31 cellular contexts compared by ENCODE assay signal in genomic region chr7:123782071-123782798, GRCh38. TPM values are rescaled to one million over a fixed set of nuclear protein-coding genes. Genes with fewer than 3 reads are reported as not detected.
A peak's percentile ranks its signal among the peaks of the same experiment; 100 is the strongest.
DNase-seq lines count a peak whose midpoint lies in the region; ATAC-seq and TF ChIP-seq lines count a peak whose summit lies in the region.
"Had no signal": no experiment of that assay in that cellular context is flagged by ENCODE, and none has a peak within 500 bp of the region (broad histone marks: within the 10 kb centered on the region; RNA-seq: fewer than 3 reads in every experiment).

No MANE protein-coding gene starts in this region.

- in situ Hi-C loops in transverse colon (cut with MboI; ENCODE audit: low pct_ligation_motif_present in 1 of 4, low pct_unique_long_range_greater_than_20kb in 1 of 4, low sequenced_read_pairs in 3 of 4) = loop anchor here in 1 of 4 donors (25.0 kb wide), 1 partner anchor 95 kb away; no protein-coding TSS in a partner anchor

- no peaks in the 10 kb centered on the region for H3K9me3 Mint-ChIP-seq in natural killer cell
- no peaks in the 10 kb centered on the region for H3K9me3 Mint-ChIP-seq in activated CD8-positive, alpha-beta memory T cell treated with anti-CD3 and anti-CD28 coated beads, Interleukin-2, amount 10 ng/mL, durations not matched to agents 7 days and 5 days (ENCODE audit: low read depth)
- H3K9me3 Mint-ChIP-seq: activated naive CD4-positive, alpha-beta T cell treated with anti-CD3 and anti-CD28 coated beads, Interleukin-2, amount 10 ng/mL, durations not matched to agents 7 days and 5 days; CD14-positive monocyte; endodermal cell; HFFc6; stimulated activated naive CD8-positive, alpha-beta T cell treated with anti-CD3 and anti-CD28 coated beads, Interleukin-15, amount 100 ng/mL, for 72 hours had no signal

- no peak overlapping the region for H3K4me3 ChIP-seq in right lobe of liver
- H3K4me3 ChIP-seq in transverse colon = no peak overlapping the region
- H3K4me3 ChIP-seq in right atrium auricular region = no peak overlapping the region
- H3K4me3 ChIP-seq: breast epithelium, esophagus squamous epithelium, gastrocnemius medialis, thyroid gland had no signal

- WGBS in right lobe of liver (ENCODE audit: insufficient coverage, low coverage, low lambda C conversion rate, missing lambda C conversion rate) = 34% methylated on average over 2 of the region's 2 CpGs
- WGBS in transverse colon (ENCODE audit: low coverage in 1 of 2), 2 donors = 35 to 51% methylated on average over 2 of the region's 2 CpGs

- TF ChIP-seq POLR2A in right lobe of liver (IDR thresholded peaks at IDR 0.05) (no peak), transverse colon (IDR thresholded peaks at IDR 0.05) (no peak)

- DNase-seq in LoVo (ENCODE audit: low spot score) (peak; percentile 59), dermis blood vessel endothelial cell (peak; percentile 54), right lobe of liver (no peak), transverse colon (no peak), GM19238 (ENCODE audit: insufficient read length, low spot score) (no peak), natural killer cell (no peak), right atrium auricular region (ENCODE audit: low spot score) (no peak)
- no peak for DNase-seq in activated CD8-positive, alpha-beta memory T cell treated with anti-CD3 and anti-CD28 coated beads, Interleukin-2, amount 10 ng/mL, durations not matched to agents 7 days and 5 days
- DNase-seq: activated CD4-positive, alpha-beta T cell treated with anti-CD3 and anti-CD28 coated beads, Interleukin-2, amount 50 U/mL, for 48 hours; activated CD8-positive, alpha-beta memory T cell treated with anti-CD3 and anti-CD28 coated beads, Interleukin-2, amount 50 U/mL, for 48 hours; activated naive CD4-positive, alpha-beta T cell treated with anti-CD3 and anti-CD28 coated beads, Interleukin-2, amount 10 ng/mL, durations not matched to agents 7 days and 5 days; amniotic stem cell; cortex of kidney; endodermal cell; esophagus squamous epithelium; gastrocnemius medialis; HFFc6; hypothalamus; Kasumi-1; mammary epithelial cell; NCI-H1105 treated with DMSO at 0.1 percent for 48 hours; NCI-H2029; NCI-H2227 treated with DMSO at 0.1 percent for 48 hours; stimulated activated naive CD8-positive, alpha-beta T cell treated with anti-CD3 and anti-CD28 coated beads, Interleukin-15, amount 100 ng/mL, for 72 hours; T-helper 1 cell; thyroid gland had no signal

- peaks cover 0 to 3% of the 10 kb centered on the region in 2 donors for H3K27me3 Mint-ChIP-seq in natural killer cell (ENCODE audit: low read depth in 2 of 2)
- peaks cover 5% of the 10 kb centered on the region for H3K27me3 Mint-ChIP-seq in activated CD8-positive, alpha-beta memory T cell treated with anti-CD3 and anti-CD28 coated beads, Interleukin-2, amount 10 ng/mL, durations not matched to agents 7 days and 5 days
- H3K27me3 Mint-ChIP-seq: activated naive CD4-positive, alpha-beta T cell treated with anti-CD3 and anti-CD28 coated beads, Interleukin-2, amount 10 ng/mL, durations not matched to agents 7 days and 5 days; progenitor cell of endocrine pancreas; stimulated activated naive CD8-positive, alpha-beta T cell treated with anti-CD3 and anti-CD28 coated beads, Interleukin-15, amount 100 ng/mL, for 72 hours had no signal

- no peak overlapping the region for H3K4me3 Mint-ChIP-seq in natural killer cell
- no peak overlapping the region for H3K4me3 Mint-ChIP-seq in activated CD8-positive, alpha-beta memory T cell treated with anti-CD3 and anti-CD28 coated beads, Interleukin-2, amount 10 ng/mL, durations not matched to agents 7 days and 5 days
- H3K4me3 Mint-ChIP-seq: activated naive CD4-positive, alpha-beta T cell treated with anti-CD3 and anti-CD28 coated beads, Interleukin-2, amount 10 ng/mL, durations not matched to agents 7 days and 5 days; CD14-positive monocyte; endodermal cell; HFFc6; stimulated activated naive CD8-positive, alpha-beta T cell treated with anti-CD3 and anti-CD28 coated beads, Interleukin-15, amount 100 ng/mL, for 72 hours had no signal

- H3K27me3 ChIP-seq in right lobe of liver = no peaks in the 10 kb centered on the region
- no peaks in the 10 kb centered on the region for H3K27me3 ChIP-seq in transverse colon
- no peaks in the 10 kb centered on the region for H3K27me3 ChIP-seq in right atrium auricular region
- H3K27me3 ChIP-seq: breast epithelium, gastrocnemius medialis, neutrophil, thyroid gland had no signal

- CTCF ChIA-PET in activated CD8-positive, alpha-beta memory T cell treated with anti-CD3 and anti-CD28 coated beads, Interleukin-2, amount 10 ng/mL, durations not matched to agents 7 days and 5 days (lab: Charles Lee) = interaction anchor here (0.6 kb wide), 2 partner anchors 11 to 83 kb away, joined by 3 to 4 read pairs; no protein-coding TSS in a partner anchor

- H3K27ac ChIP-seq in right lobe of liver = no peak overlapping the region
- peak overlapping the region; percentile 66 to 72 (median 70) for H3K27ac ChIP-seq in transverse colon
- H3K27ac ChIP-seq in right atrium auricular region = no peak overlapping the region
- H3K27ac ChIP-seq: breast epithelium, esophagus squamous epithelium, gastrocnemius medialis, neutrophil, thyroid gland had no signal

- ATAC-seq in right lobe of liver = peak in 3 of 4 donors; percentile 32 to 85 (median 70)
- ATAC-seq in natural killer cell = no peak
- no peak for ATAC-seq in activated CD8-positive, alpha-beta memory T cell treated with anti-CD3 and anti-CD28 coated beads, Interleukin-2, amount 10 ng/mL, durations not matched to agents 7 days and 5 days
- ATAC-seq: activated CD4-positive, CD25-positive, alpha-beta regulatory T cell treated with anti-CD3 and anti-CD28 coated beads, Interleukin-2, amount 50 U/mL, for 24 hours; gastrocnemius medialis; stimulated activated naive CD8-positive, alpha-beta T cell treated with anti-CD3 and anti-CD28 coated beads, Interleukin-15, amount 100 ng/mL, for 72 hours had no signal

- H3K36me3 ChIP-seq in right lobe of liver (no peaks in the 10 kb centered on the region), transverse colon (no peaks in the 10 kb centered on the region), right atrium auricular region (no peaks in the 10 kb centered on the region)
- H3K36me3 ChIP-seq: breast epithelium, esophagus squamous epithelium, gastrocnemius medialis, neutrophil, thyroid gland had no signal

- intact Hi-C loops in right lobe of liver (cut with DNase I) = no loop called here
- intact Hi-C loops in transverse colon (cut with DNase I; ENCODE audit: low total_unique reads) = no loop called here
- intact Hi-C loops in natural killer cell (cut with micrococcal nuclease) = no loop called here

- H3K36me3 Mint-ChIP-seq in natural killer cell = no peaks in the 10 kb centered on the region
- H3K36me3 Mint-ChIP-seq in activated CD8-positive, alpha-beta memory T cell treated with anti-CD3 and anti-CD28 coated beads, Interleukin-2, amount 10 ng/mL, durations not matched to agents 7 days and 5 days = no peaks in the 10 kb centered on the region
- H3K36me3 Mint-ChIP-seq: activated naive CD4-positive, alpha-beta T cell treated with anti-CD3 and anti-CD28 coated beads, Interleukin-2, amount 10 ng/mL, durations not matched to agents 7 days and 5 days; CD14-positive monocyte had no signal

- peaks cover 0 to 6% (median 0%) of the 10 kb centered on the region in 4 donors for H3K4me1 ChIP-seq in right lobe of liver
- H3K4me1 ChIP-seq in transverse colon = peaks cover 0 to 32% (median 19%) of the 10 kb centered on the region in 4 donors
- H3K4me1 ChIP-seq in right atrium auricular region = no peaks in the 10 kb centered on the region
- H3K4me1 ChIP-seq: breast epithelium, esophagus squamous epithelium, gastrocnemius medialis, thyroid gland had no signal

- no peaks in the 10 kb centered on the region for H3K4me1 Mint-ChIP-seq in natural killer cell
- no peaks in the 10 kb centered on the region for H3K4me1 Mint-ChIP-seq in activated CD8-positive, alpha-beta memory T cell treated with anti-CD3 and anti-CD28 coated beads, Interleukin-2, amount 10 ng/mL, durations not matched to agents 7 days and 5 days
- H3K4me1 Mint-ChIP-seq: activated naive CD4-positive, alpha-beta T cell treated with anti-CD3 and anti-CD28 coated beads, Interleukin-2, amount 10 ng/mL, durations not matched to agents 7 days and 5 days; stimulated activated naive CD8-positive, alpha-beta T cell treated with anti-CD3 and anti-CD28 coated beads, Interleukin-15, amount 100 ng/mL, for 72 hours had no signal

- TF ChIP-seq EP300 in transverse colon (IDR thresholded peaks at IDR 0.05; ENCODE audit: low read depth) = no peak

- H3K27ac Mint-ChIP-seq in natural killer cell = no peak overlapping the region
- no peak overlapping the region for H3K27ac Mint-ChIP-seq in activated CD8-positive, alpha-beta memory T cell treated with anti-CD3 and anti-CD28 coated beads, Interleukin-2, amount 10 ng/mL, durations not matched to agents 7 days and 5 days
- H3K27ac Mint-ChIP-seq: activated naive CD4-positive, alpha-beta T cell treated with anti-CD3 and anti-CD28 coated beads, Interleukin-2, amount 10 ng/mL, durations not matched to agents 7 days and 5 days; CD14-positive monocyte; HFFc6; progenitor cell of endocrine pancreas; stimulated activated naive CD8-positive, alpha-beta T cell treated with anti-CD3 and anti-CD28 coated beads, Interleukin-15, amount 100 ng/mL, for 72 hours had no signal

- TF ChIP-seq CTCF in right lobe of liver (IDR thresholded peaks at IDR 0.05) (no peak), transverse colon (IDR thresholded peaks at IDR 0.05) (no peak), natural killer cell (IDR thresholded peaks at IDR 0.05) (no peak), right atrium auricular region (IDR thresholded peaks at IDR 0.05) (no peak)

- H3K9me3 ChIP-seq in right lobe of liver = no peaks in the 10 kb centered on the region
- no peaks in the 10 kb centered on the region for H3K9me3 ChIP-seq in transverse colon
- no peaks in the 10 kb centered on the region for H3K9me3 ChIP-seq in right atrium auricular region
- H3K9me3 ChIP-seq: breast epithelium, esophagus squamous epithelium, gastrocnemius medialis, neutrophil, thyroid gland had no signal

RNA-seq across cellular contexts. Expression of gene WASL, which starts 33.4 kb away (rescaled TPM):
- 12.4 and 19.8 TPM in 2 replicates for total RNA-seq in dermis blood vessel endothelial cell
- 10 to 100 TPM; 20.6 to 26.7 (median 24.8) TPM for total RNA-seq in right lobe of liver
- total RNA-seq in transverse colon = 10 to 100 TPM; 30.1 to 97.8 (median 65.7) TPM
- total RNA-seq in natural killer cell = 10 to 100 TPM in 2 of 3 donors, 1 to 10 TPM in 1; 9.6 to 12.1 (median 10.6) TPM
- total RNA-seq in activated CD8-positive, alpha-beta memory T cell treated with anti-CD3 and anti-CD28 coated beads, Interleukin-2, amount 10 ng/mL, durations not matched to agents 7 days and 5 days = 1 to 10 TPM; 7.6 to 7.8 TPM
- 10 to 100 TPM; 20.9 to 24.7 TPM for total RNA-seq in right atrium auricular region

Comparison
In these comparisons a context has a peak if more than half of its experiments do, and no peak if none do; other contexts are left out.
1. DNase-seq: peak in LoVo (single experiment) and dermis blood vessel endothelial cell (single experiment); none in right lobe of liver (0 of 3), transverse colon (single experiment), GM19238 (single experiment), natural killer cell (single experiment), activated CD8-positive, alpha-beta memory T cell treated with anti-CD3 and anti-CD28 coated beads, Interleukin-2, amount 10 ng/mL, durations not matched to agents 7 days and 5 days (single experiment) and right atrium auricular region (single experiment).
2. ATAC-seq: peak in right lobe of liver (3 of 4); none in natural killer cell (0 of 3) and activated CD8-positive, alpha-beta memory T cell treated with anti-CD3 and anti-CD28 coated beads, Interleukin-2, amount 10 ng/mL, durations not matched to agents 7 days and 5 days (single experiment).
3. H3K27ac ChIP-seq: peak in transverse colon (4 of 4); none in right lobe of liver (0 of 3) and right atrium auricular region (0 of 2).